In the genomic region with DNA sequence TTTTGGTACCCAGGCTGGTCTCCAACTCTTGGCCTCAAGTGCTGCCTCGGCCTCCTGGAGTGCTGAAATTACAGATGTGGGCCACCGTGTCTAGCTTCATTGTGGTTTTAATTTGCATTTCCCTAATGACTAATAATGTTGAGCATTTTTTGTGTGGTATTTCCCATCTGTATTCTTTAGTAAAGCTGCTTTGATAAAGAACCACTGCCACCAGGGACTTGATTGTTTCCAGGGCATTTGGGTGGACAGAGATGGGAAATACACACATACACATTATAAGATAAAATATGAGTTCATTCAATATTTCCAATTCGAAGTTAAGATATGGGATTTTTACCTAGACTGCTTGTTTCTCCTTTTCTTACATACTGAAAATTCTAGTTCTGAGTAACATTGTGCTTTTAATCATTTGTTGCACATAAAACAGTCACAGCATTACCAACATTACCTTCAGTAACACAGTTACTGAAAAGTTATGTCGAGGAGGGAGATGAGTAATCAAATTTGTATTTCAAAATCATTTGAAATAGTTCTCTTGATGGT, we compare ENCODE assay signal across 10 cellular contexts. TPM values are rescaled to one million over a fixed set of nuclear protein-coding genes. Genes with fewer than 3 reads are reported as not detected.
DNase-seq lines count a peak whose midpoint lies in the region; ATAC-seq and TF ChIP-seq lines count a peak whose summit lies in the region.
"Had no signal": no experiment of that assay in that cellular context is flagged by ENCODE, and none has a peak within 500 bp of the region (broad histone marks: within the 10 kb centered on the region; RNA-seq: fewer than 3 reads in every experiment).

No MANE protein-coding gene starts in this region.

- in situ Hi-C loops in G401 (cut with HindIII; ENCODE audit: low sequenced_read_pairs), result no loop called here

- ATAC-seq in GM19025 (IDR thresholded peaks at IDR 0.05; ENCODE audit: low read depth, unreplicated experiment) (peak; percentile 72), HG02642 (IDR thresholded peaks at IDR 0.05; ENCODE audit: poor library complexity, unreplicated experiment) (peak; percentile 76)

- H3K9ac ChIP-seq in OCI-LY3 (ENCODE audit: low read length), result no peak overlapping the region

- H3K4me2 ChIP-seq in OCI-LY3 (ENCODE audit: low read length), result peak overlapping the region; percentile 48

- H3K4me1 ChIP-seq in OCI-LY3 (ENCODE audit: low read length), result peaks cover 23% of the 10 kb centered on the region

- no peaks in the 10 kb centered on the region for H3K36me3 ChIP-seq in OCI-LY3 (replicated peaks; ENCODE audit: low read depth, low read length)

- H3K27ac ChIP-seq in OCI-LY3 (ENCODE audit: low read length), result peak overlapping the region; percentile 75

- H3K9me3 ChIP-seq in OCI-LY3 (ENCODE audit: insufficient read depth, low read length), result no peaks in the 10 kb centered on the region

- H4K20me1 ChIP-seq in OCI-LY3 (ENCODE audit: insufficient read depth, low read length), result no peaks in the 10 kb centered on the region

- no peak overlapping the region for H2AFZ ChIP-seq in OCI-LY3 (ENCODE audit: low read depth, low read length)

- no peak for TF ChIP-seq CTCF in OCI-LY3 (IDR thresholded peaks at IDR 0.05; ENCODE audit: low read depth, low read length)

- H3K27me3 ChIP-seq in OCI-LY3 (ENCODE audit: low read depth, low read length), result no peaks in the 10 kb centered on the region

- DNase-seq in renal cortical epithelial cell (ENCODE audit: low read depth) (peak; percentile 9), NCI-H1105 treated with DMSO at 0.1 percent for 48 hours (lab: John Stamatoyannopoulos, UW) (no peak), NOMO-1 (lab: John Stamatoyannopoulos, UW; ENCODE audit: unreplicated experiment in 2 of 2) (no peak), HuH-7 (ENCODE audit: low spot score) (no peak), G401 (ENCODE audit: low spot score) (no peak)
- DNase-seq: activated gamma-delta T cell, NCI-H524 treated with DMSO at 0.1 percent for 48 hours had no signal

- no peak overlapping the region; the same call in 1 of the 2 replicates for H3K4me3 ChIP-seq in OCI-LY3 (ENCODE audit: low read length)

- no peaks in the 10 kb centered on the region for H3K79me2 ChIP-seq in OCI-LY3 (ENCODE audit: low read length)

RNA-seq across cellular contexts. Expression of a gene that starts 28.9 kb away (rescaled TPM):
- 21.0 and 24.8 TPM in 2 replicates for total RNA-seq in renal cortical epithelial cell
- 66.0 and 78.9 TPM in 2 replicates for total RNA-seq in G401 (2014; rRNA removed; shearing (Covaris generic))
